1 cellular context compared by ENCODE assay signal in the genomic region with DNA sequence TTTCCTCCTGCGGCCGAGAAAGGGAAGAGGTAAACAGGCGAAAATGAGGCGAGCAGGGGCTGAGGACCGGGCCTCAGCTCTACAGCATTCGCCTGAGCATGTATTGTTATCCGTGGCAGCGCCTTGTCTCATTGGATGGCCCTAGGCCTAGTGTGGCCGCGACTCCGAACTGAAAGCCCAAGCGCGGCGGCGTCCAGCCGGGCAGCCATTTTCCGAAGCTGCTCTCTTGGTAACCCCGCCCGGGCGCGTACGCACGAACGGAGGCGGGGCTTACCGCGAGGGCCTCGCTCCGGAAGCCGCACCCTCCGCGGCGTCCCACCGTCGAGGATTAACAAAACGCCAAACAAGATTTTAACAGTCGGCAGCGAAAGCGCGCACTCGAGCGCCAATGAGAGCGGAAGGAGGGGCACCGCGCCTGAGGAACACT.
TF ChIP-seq lines count a peak whose summit lies in the region.

No MANE protein-coding gene starts in this region.

TF ChIP-seq in HEK293, 187 proteins besides CTCF, POLR2A, EP300 and RAD21 (continued from another document and continues in another):
- TF ChIP-seq KLF8 (tag by site-specific recombination; IDR thresholded peaks at IDR 0.05) (no peak; the same call in 1 of the 2 replicates), ZNF48 (tag by site-specific recombination; IDR thresholded peaks at IDR 0.05) (no peak), GFI1B (tag by site-specific recombination; IDR thresholded peaks at IDR 0.05) (no peak), ZNF211 (tag by site-specific recombination; IDR thresholded peaks at IDR 0.05; ENCODE audit: low read depth) (no peak), ZNF223 (tag by site-specific recombination; IDR thresholded peaks at IDR 0.05) (no peak), ZNF114 (tag by site-specific recombination; IDR thresholded peaks at IDR 0.05) (no peak), ZFHX2 (tag by site-specific recombination; conservative IDR thresholded peaks at IDR 0.05) (no peak), GLIS1 (tag by site-specific recombination; IDR thresholded peaks at IDR 0.05) (no peak; the same call in 1 of the 2 replicates), ZNF335 (tag by site-specific recombination; conservative IDR thresholded peaks at IDR 0.05) (no peak; the same call in 1 of the 2 replicates), ZBTB10 (tag by site-specific recombination; IDR thresholded peaks at IDR 0.05) (no peak), ZNF2 (tag by site-specific recombination; IDR thresholded peaks at IDR 0.05) (peak; percentile 79; the same call in 1 of the 2 replicates), ZNF133 (tag by site-specific recombination; IDR thresholded peaks at IDR 0.05) (no peak), SCRT2 (tag by site-specific recombination; IDR thresholded peaks at IDR 0.05) (no peak), ZSCAN23 (tag by site-specific recombination; IDR thresholded peaks at IDR 0.05) (no peak), ZSCAN30 (tag by site-specific recombination; IDR thresholded peaks at IDR 0.05) (peak; percentile 67), KLF17 (tag by site-specific recombination; IDR thresholded peaks at IDR 0.05) (no peak; the same call in 1 of the 2 replicates), ZNF174 (tag by site-specific recombination; IDR thresholded peaks at IDR 0.05) (no peak), ZNF513 (tag by site-specific recombination; IDR thresholded peaks at IDR 0.05) (no peak), ZNF747 (tag by site-specific recombination; IDR thresholded peaks at IDR 0.05) (no peak), ZIC2 (tag by site-specific recombination; IDR thresholded peaks at IDR 0.05) (0 out of 2 replicates have a peak, but pooled peaks have one; percentile 30), ZNF704 (tag by site-specific recombination; IDR thresholded peaks at IDR 0.05) (no peak), KLF16 (tag by site-specific recombination; IDR thresholded peaks at IDR 0.05) (no peak)
- TF ChIP-seq, protein P1, sequence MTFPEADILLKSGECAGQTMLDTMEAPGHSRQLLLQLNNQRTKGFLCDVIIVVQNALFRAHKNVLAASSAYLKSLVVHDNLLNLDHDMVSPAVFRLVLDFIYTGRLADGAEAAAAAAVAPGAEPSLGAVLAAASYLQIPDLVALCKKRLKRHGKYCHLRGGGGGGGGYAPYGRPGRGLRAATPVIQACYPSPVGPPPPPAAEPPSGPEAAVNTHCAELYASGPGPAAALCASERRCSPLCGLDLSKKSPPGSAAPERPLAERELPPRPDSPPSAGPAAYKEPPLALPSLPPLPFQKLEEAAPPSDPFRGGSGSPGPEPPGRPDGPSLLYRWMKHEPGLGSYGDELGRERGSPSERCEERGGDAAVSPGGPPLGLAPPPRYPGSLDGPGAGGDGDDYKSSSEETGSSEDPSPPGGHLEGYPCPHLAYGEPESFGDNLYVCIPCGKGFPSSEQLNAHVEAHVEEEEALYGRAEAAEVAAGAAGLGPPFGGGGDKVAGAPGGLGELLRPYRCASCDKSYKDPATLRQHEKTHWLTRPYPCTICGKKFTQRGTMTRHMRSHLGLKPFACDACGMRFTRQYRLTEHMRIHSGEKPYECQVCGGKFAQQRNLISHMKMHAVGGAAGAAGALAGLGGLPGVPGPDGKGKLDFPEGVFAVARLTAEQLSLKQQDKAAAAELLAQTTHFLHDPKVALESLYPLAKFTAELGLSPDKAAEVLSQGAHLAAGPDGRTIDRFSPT (tag by site-specific recombination; IDR thresholded peaks at IDR 0.05): no peak
- TF ChIP-seq, protein P2, sequence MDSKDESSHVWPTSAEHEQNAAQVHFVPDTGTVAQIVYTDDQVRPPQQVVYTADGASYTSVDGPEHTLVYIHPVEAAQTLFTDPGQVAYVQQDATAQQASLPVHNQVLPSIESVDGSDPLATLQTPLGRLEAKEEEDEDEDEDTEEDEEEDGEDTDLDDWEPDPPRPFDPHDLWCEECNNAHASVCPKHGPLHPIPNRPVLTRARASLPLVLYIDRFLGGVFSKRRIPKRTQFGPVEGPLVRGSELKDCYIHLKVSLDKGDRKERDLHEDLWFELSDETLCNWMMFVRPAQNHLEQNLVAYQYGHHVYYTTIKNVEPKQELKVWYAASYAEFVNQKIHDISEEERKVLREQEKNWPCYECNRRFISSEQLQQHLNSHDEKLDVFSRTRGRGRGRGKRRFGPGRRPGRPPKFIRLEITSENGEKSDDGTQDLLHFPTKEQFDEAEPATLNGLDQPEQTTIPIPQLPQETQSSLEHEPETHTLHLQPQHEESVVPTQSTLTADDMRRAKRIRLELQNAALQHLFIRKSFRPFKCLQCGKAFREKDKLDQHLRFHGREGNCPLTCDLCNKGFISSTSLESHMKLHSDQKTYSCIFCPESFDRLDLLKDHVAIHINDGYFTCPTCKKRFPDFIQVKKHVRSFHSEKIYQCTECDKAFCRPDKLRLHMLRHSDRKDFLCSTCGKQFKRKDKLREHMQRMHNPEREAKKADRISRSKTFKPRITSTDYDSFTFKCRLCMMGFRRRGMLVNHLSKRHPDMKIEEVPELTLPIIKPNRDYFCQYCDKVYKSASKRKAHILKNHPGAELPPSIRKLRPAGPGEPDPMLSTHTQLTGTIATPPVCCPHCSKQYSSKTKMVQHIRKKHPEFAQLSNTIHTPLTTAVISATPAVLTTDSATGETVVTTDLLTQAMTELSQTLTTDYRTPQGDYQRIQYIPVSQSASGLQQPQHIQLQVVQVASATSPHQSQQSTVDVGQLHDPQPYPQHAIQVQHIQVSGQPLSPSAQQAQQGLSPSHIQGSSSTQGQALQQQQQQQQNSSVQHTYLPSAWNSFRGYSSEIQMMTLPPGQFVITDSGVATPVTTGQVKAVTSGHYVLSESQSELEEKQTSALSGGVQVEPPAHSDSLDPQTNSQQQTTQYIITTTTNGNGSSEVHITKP (tag by site-specific recombination; IDR thresholded peaks at IDR 0.05): no peak
- TF ChIP-seq, protein P3, sequence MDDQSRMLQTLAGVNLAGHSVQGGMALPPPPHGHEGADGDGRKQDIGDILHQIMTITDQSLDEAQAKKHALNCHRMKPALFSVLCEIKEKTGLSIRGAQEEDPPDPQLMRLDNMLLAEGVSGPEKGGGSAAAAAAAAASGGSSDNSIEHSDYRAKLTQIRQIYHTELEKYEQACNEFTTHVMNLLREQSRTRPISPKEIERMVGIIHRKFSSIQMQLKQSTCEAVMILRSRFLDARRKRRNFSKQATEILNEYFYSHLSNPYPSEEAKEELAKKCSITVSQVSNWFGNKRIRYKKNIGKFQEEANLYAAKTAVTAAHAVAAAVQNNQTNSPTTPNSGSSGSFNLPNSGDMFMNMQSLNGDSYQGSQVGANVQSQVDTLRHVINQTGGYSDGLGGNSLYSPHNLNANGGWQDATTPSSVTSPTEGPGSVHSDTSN (CRISPR knock-in tag; IDR thresholded peaks at IDR 0.05): no peak
- TF ChIP-seq, protein P4, sequence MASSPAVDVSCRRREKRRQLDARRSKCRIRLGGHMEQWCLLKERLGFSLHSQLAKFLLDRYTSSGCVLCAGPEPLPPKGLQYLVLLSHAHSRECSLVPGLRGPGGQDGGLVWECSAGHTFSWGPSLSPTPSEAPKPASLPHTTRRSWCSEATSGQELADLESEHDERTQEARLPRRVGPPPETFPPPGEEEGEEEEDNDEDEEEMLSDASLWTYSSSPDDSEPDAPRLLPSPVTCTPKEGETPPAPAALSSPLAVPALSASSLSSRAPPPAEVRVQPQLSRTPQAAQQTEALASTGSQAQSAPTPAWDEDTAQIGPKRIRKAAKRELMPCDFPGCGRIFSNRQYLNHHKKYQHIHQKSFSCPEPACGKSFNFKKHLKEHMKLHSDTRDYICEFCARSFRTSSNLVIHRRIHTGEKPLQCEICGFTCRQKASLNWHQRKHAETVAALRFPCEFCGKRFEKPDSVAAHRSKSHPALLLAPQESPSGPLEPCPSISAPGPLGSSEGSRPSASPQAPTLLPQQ (tag by site-specific recombination; IDR thresholded peaks at IDR 0.05): peak; percentile 68
- TF ChIP-seq, protein P5, sequence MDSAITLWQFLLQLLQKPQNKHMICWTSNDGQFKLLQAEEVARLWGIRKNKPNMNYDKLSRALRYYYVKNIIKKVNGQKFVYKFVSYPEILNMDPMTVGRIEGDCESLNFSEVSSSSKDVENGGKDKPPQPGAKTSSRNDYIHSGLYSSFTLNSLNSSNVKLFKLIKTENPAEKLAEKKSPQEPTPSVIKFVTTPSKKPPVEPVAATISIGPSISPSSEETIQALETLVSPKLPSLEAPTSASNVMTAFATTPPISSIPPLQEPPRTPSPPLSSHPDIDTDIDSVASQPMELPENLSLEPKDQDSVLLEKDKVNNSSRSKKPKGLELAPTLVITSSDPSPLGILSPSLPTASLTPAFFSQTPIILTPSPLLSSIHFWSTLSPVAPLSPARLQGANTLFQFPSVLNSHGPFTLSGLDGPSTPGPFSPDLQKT (IDR thresholded peaks at IDR 0.05; ENCODE audit: borderline replicate concordance, low read depth, low read length): no peak
- TF ChIP-seq, protein P6, sequence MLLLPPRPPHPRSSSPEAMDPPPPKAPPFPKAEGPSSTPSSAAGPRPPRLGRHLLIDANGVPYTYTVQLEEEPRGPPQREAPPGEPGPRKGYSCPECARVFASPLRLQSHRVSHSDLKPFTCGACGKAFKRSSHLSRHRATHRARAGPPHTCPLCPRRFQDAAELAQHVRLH (tag by site-specific recombination; IDR thresholded peaks at IDR 0.05): no peak
- TF ChIP-seq, protein P7, sequence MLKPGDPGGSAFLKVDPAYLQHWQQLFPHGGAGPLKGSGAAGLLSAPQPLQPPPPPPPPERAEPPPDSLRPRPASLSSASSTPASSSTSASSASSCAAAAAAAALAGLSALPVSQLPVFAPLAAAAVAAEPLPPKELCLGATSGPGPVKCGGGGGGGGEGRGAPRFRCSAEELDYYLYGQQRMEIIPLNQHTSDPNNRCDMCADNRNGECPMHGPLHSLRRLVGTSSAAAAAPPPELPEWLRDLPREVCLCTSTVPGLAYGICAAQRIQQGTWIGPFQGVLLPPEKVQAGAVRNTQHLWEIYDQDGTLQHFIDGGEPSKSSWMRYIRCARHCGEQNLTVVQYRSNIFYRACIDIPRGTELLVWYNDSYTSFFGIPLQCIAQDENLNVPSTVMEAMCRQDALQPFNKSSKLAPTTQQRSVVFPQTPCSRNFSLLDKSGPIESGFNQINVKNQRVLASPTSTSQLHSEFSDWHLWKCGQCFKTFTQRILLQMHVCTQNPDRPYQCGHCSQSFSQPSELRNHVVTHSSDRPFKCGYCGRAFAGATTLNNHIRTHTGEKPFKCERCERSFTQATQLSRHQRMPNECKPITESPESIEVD (tag by site-specific recombination; IDR thresholded peaks at IDR 0.05): no peak
